9 cellular contexts compared by ENCODE assay signal in genomic region chr11:15073361-15074205, GRCh38.
DNase-seq lines count a peak whose midpoint lies in the region; ATAC-seq lines count a peak whose summit lies in the region.
"Had no signal": no experiment of that assay in that cellular context is flagged by ENCODE, and none has a peak within 500 bp of the region (broad histone marks: within the 10 kb centered on the region; RNA-seq: fewer than 3 reads in every experiment).

Gene CALCB (plus strand): TSS chr11:15073593. CDS start chr11:15074719, 1,126 bp downstream.

- peak within 1 kb of the TSS; percentile 71 for H3K4me3 Mint-ChIP-seq in T-helper 1 cell treated with Interleukin-12 subunit alpha and Interleukin-12 subunit beta and Interleukin-4 antibody, amounts not matched to agents 30 μg/mL and 1 μg/mL, for 36 hours

- peaks cover 9% of the 10 kb centered on the region for H3K9me3 Mint-ChIP-seq in T-helper 1 cell treated with Interleukin-12 subunit alpha and Interleukin-12 subunit beta and Interleukin-4 antibody, amounts not matched to agents 30 μg/mL and 1 μg/mL, for 36 hours

- H3K27ac Mint-ChIP-seq in T-helper 1 cell treated with Interleukin-12 subunit alpha and Interleukin-12 subunit beta and Interleukin-4 antibody, amounts not matched to agents 30 μg/mL and 1 μg/mL, for 36 hours: no peak within 1 kb of the TSS

- peak; percentile 30 to 53 for DNase-seq in NCI-H2081 (lab: John Stamatoyannopoulos, UW)
- no peak for DNase-seq in NCI-H2081 treated with DMSO at 0.1 percent for 48 hours (lab: John Stamatoyannopoulos, UW)
- no peak for DNase-seq in effector memory CD4-positive, alpha-beta T cell
- DNase-seq in NCI-H1048 (lab: John Stamatoyannopoulos, UW): no peak

- H3K36me3 ChIP-seq in effector memory CD4-positive, alpha-beta T cell (ENCODE audit: control insufficient read depth, insufficient read depth, low read length): no peaks in the 10 kb centered on the region
- no peaks in the 10 kb centered on the region for H3K36me3 ChIP-seq in muscle layer of colon (ENCODE audit: insufficient read depth, low read length)

- H3K27me3 ChIP-seq in effector memory CD4-positive, alpha-beta T cell (replicated peaks; ENCODE audit: control insufficient read depth, insufficient read depth, low read length, poor library complexity, severe bottlenecking): peaks cover 14% of the 10 kb centered on the region
- peaks cover 0 to 31% of the 10 kb centered on the region in 2 donors for H3K27me3 ChIP-seq in muscle layer of colon (ENCODE audit: control insufficient read depth in 1 of 2, insufficient read depth in 2 of 2, low read length in 2 of 2)

- peaks cover 46% of the 10 kb centered on the region for H3K27me3 Mint-ChIP-seq in T-helper 1 cell treated with Interleukin-12 subunit alpha and Interleukin-12 subunit beta and Interleukin-4 antibody, amounts not matched to agents 30 μg/mL and 1 μg/mL, for 36 hours (ENCODE audit: low read depth)

- H3K4me1 ChIP-seq in effector memory CD4-positive, alpha-beta T cell (ENCODE audit: control insufficient read depth, insufficient read depth, low read length, poor library complexity, severe bottlenecking): peaks cover 18% of the 10 kb centered on the region
- peaks cover 18% of the 10 kb centered on the region for H3K4me1 ChIP-seq in muscle layer of colon (ENCODE audit: insufficient read depth, low read length)

- no peaks in the 10 kb centered on the region for H3K36me3 Mint-ChIP-seq in T-helper 1 cell treated with Interleukin-12 subunit alpha and Interleukin-12 subunit beta and Interleukin-4 antibody, amounts not matched to agents 30 μg/mL and 1 μg/mL, for 36 hours (ENCODE audit: low read depth)

- peaks cover 17% of the 10 kb centered on the region for H3K4me1 Mint-ChIP-seq in T-helper 1 cell treated with Interleukin-12 subunit alpha and Interleukin-12 subunit beta and Interleukin-4 antibody, amounts not matched to agents 30 μg/mL and 1 μg/mL, for 36 hours (ENCODE audit: low read depth)

- ATAC-seq in GM21381 (IDR thresholded peaks at IDR 0.05; ENCODE audit: unreplicated experiment) (no peak), HG03196 (IDR thresholded peaks at IDR 0.05; ENCODE audit: unreplicated experiment) (no peak)

- no peaks in the 10 kb centered on the region for H3K9me3 ChIP-seq in effector memory CD4-positive, alpha-beta T cell (ENCODE audit: control insufficient read depth, low read length)
- no peaks in the 10 kb centered on the region for H3K9me3 ChIP-seq in muscle layer of colon (ENCODE audit: low read length)

- no peak within 1 kb of the TSS for H3K9ac ChIP-seq in muscle layer of colon (ENCODE audit: low read length)

- H3K4me3 ChIP-seq in effector memory CD4-positive, alpha-beta T cell (ENCODE audit: insufficient read depth, low read depth, low read length, poor library complexity, severe bottlenecking): peak within 1 kb of the TSS; percentile 44
- H3K4me3 ChIP-seq in muscle layer of colon (ENCODE audit: low read depth in 1 of 2, low read length in 2 of 2): peak within 1 kb of the TSS; percentile 38 to 65

- H3K27ac ChIP-seq in effector memory CD4-positive, alpha-beta T cell (ENCODE audit: insufficient read depth, low read length, poor library complexity, severe bottlenecking): no peak within 1 kb of the TSS
- H3K27ac ChIP-seq in muscle layer of colon (ENCODE audit: low read depth, low read length): no peak within 1 kb of the TSS
- H3K27ac ChIP-seq: C4-2B had no signal

Comparison
In these comparisons a context has a peak if more than half of its experiments do, and no peak if none do; other contexts are left out.
1. DNase-seq: peak in NCI-H2081 (2 of 2); none in NCI-H2081 treated with DMSO at 0.1 percent for 48 hours (single experiment), effector memory CD4-positive, alpha-beta T cell (0 of 3) and NCI-H1048 (single experiment).